15 cellular contexts compared by ENCODE assay signal in the genomic region with DNA sequence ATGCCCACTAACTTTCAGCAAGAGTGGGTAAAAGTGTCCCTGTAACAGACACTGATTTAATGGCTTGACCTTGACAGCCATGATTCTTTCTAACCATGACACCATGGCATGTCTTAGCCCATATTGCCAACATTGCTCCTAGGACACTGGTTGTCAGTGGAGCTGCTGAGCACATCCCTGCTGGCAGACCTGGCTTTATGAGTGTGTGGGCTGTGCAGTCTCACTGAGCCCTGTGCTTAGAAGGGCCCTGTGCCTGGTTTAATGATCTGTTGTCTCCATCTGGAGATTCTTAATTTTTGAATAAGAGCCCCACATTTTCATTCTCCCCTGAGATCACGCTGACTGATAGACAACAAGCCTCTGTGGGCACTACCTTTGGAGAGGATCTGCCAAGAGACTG.
DNase-seq lines count a peak whose midpoint lies in the region; TF ChIP-seq lines count a peak whose summit lies in the region.
"Had no signal": no experiment of that assay in that cellular context is flagged by ENCODE, and none has a peak within 500 bp of the region (broad histone marks: within the 10 kb centered on the region; RNA-seq: fewer than 3 reads in every experiment).

No MANE protein-coding gene starts in this region.

- no peak overlapping the region for H3K27ac Mint-ChIP-seq in chondrocyte (ENCODE audit: unreplicated experiment)
- no peak overlapping the region for H3K27ac Mint-ChIP-seq in osteocyte (ENCODE audit: unreplicated experiment)
- H3K27ac Mint-ChIP-seq: CD14-positive monocyte; CD4-positive, alpha-beta T cell; CD8-positive, alpha-beta memory T cell had no signal

- H3K9me3 Mint-ChIP-seq in chondrocyte (ENCODE audit: low read depth), result peaks cover 10% of the 10 kb centered on the region
- H3K9me3 Mint-ChIP-seq in osteocyte (ENCODE audit: unreplicated experiment), result peaks cover 25% of the 10 kb centered on the region
- H3K9me3 Mint-ChIP-seq: CD4-positive, alpha-beta T cell had no signal

- H3K4me3 Mint-ChIP-seq in chondrocyte (ENCODE audit: unreplicated experiment), result no peak overlapping the region
- no peak overlapping the region for H3K4me3 Mint-ChIP-seq in osteocyte (ENCODE audit: unreplicated experiment)
- H3K4me3 Mint-ChIP-seq: CD14-positive monocyte; CD4-positive, alpha-beta T cell; CD8-positive, alpha-beta memory T cell had no signal

- H3K27me3 Mint-ChIP-seq in chondrocyte (ENCODE audit: low read depth), result no peaks in the 10 kb centered on the region
- H3K27me3 Mint-ChIP-seq in osteocyte (ENCODE audit: unreplicated experiment), result no peaks in the 10 kb centered on the region
- H3K27me3 Mint-ChIP-seq: CD4-positive, alpha-beta T cell had no signal

- DNase-seq in DMS 273 (lab: John Stamatoyannopoulos, UW; ENCODE audit: unreplicated experiment) (peak; percentile 4), DMS 273 treated with DMSO at 0.1 percent for 48 hours (lab: John Stamatoyannopoulos, UW) (no peak), Ammon's horn (ENCODE audit: low spot score) (peak; percentile 46), left kidney (ENCODE audit: low read depth, low spot score) (peak; percentile 36), chondrocyte (ENCODE audit: low spot score) (no peak), osteocyte (ENCODE audit: extremely low spot score, unreplicated experiment) (no peak)
- DNase-seq: BE2C; CD4-positive, alpha-beta T cell; CD8-positive, alpha-beta memory T cell; DMS153; DND-41; GM23248; H7; HCEC 1CT had no signal

- no peak for TF ChIP-seq CTCF in chondrocyte (IDR thresholded peaks at IDR 0.05)
- TF ChIP-seq CTCF in osteocyte (IDR thresholded peaks at IDR 0.05), result no peak

- H3K4me1 Mint-ChIP-seq in chondrocyte (ENCODE audit: low read depth) (no peaks in the 10 kb centered on the region), osteocyte (ENCODE audit: unreplicated experiment) (no peaks in the 10 kb centered on the region)
- H3K4me1 Mint-ChIP-seq: CD14-positive monocyte; CD8-positive, alpha-beta memory T cell had no signal

- H3K36me3 Mint-ChIP-seq in chondrocyte (ENCODE audit: low read depth) (no peaks in the 10 kb centered on the region), osteocyte (ENCODE audit: unreplicated experiment) (no peaks in the 10 kb centered on the region)
- H3K36me3 Mint-ChIP-seq: CD14-positive monocyte; CD8-positive, alpha-beta memory T cell had no signal

Comparison
In these comparisons a context has a peak if more than half of its experiments do, and no peak if none do; other contexts are left out.
1. DNase-seq: peak in DMS 273 (single experiment), Ammon's horn (single experiment) and left kidney (single experiment); none in DMS 273 treated with DMSO at 0.1 percent for 48 hours (single experiment), chondrocyte (single experiment) and osteocyte (single experiment).